Comparison of ENCODE assay signal across 9 cellular contexts in the genomic region with DNA sequence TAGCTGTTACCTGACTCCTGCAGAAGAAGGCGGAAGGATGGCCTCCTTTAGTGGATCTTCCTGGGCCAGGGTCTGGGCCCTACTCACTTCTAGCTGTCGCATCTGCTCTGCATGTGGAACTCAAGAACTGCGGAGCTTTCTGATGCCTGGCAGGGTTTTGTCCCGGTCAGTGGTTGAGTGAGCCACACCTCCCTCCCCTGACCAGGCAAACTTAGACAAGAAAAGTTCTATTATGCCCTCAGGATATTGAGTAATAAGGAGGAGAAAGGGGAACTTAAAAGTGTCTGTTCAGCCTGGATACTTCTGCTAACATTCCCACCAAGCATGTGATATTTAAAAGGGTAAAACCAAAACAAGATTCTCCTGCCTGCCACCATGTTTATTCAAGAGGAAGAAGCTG. TPM values are rescaled to one million over a fixed set of nuclear protein-coding genes. Genes with fewer than 3 reads are reported as not detected.
DNase-seq lines count a peak whose midpoint lies in the region; FAIRE-seq and TF ChIP-seq lines count a peak whose summit lies in the region.
"Had no signal": no experiment of that assay in that cellular context is flagged by ENCODE, and none has a peak within 500 bp of the region (broad histone marks: within the 10 kb centered on the region; RNA-seq: fewer than 3 reads in every experiment).

A gene with protein sequence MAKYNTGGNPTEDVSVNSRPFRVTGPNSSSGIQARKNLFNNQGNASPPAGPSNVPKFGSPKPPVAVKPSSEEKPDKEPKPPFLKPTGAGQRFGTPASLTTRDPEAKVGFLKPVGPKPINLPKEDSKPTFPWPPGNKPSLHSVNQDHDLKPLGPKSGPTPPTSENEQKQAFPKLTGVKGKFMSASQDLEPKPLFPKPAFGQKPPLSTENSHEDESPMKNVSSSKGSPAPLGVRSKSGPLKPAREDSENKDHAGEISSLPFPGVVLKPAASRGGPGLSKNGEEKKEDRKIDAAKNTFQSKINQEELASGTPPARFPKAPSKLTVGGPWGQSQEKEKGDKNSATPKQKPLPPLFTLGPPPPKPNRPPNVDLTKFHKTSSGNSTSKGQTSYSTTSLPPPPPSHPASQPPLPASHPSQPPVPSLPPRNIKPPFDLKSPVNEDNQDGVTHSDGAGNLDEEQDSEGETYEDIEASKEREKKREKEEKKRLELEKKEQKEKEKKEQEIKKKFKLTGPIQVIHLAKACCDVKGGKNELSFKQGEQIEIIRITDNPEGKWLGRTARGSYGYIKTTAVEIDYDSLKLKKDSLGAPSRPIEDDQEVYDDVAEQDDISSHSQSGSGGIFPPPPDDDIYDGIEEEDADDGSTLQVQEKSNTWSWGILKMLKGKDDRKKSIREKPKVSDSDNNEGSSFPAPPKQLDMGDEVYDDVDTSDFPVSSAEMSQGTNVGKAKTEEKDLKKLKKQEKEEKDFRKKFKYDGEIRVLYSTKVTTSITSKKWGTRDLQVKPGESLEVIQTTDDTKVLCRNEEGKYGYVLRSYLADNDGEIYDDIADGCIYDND (minus strand): TSS at position 131 of the 400 bp plus-strand sequence. CDS start 16,603 bp downstream, outside the sequence.

- peak; percentile 91 for FAIRE-seq in A204.1 (lab: Jason Lieb, UNC)

- H3K27me3 ChIP-seq in colonic mucosa: no peaks in the 10 kb centered on the region

- H3K36me3 ChIP-seq in colonic mucosa: no peaks in the 10 kb centered on the region

- no peaks in the 10 kb centered on the region for H3K9me3 ChIP-seq in colonic mucosa

- peak within 1 kb of the TSS; percentile 38 for H3K27ac ChIP-seq in colonic mucosa

- no peak within 1 kb of the TSS for H3K4me3 ChIP-seq in colonic mucosa

- peak; percentile 88 for DNase-seq in M059J (ENCODE audit: low read depth)
- DNase-seq in colonic mucosa: no peak
- peak; percentile 21 for DNase-seq in midbrain (lab: John Stamatoyannopoulos, UW)
- DNase-seq in dedifferentiated amniotic fluid mesenchymal stem cell (ENCODE audit: extremely low spot score): no peak
- DNase-seq in DMS79 treated with DMSO at 0.1 percent for 48 hours (lab: John Stamatoyannopoulos, UW): no peak
- DNase-seq in GOT3 (lab: John Stamatoyannopoulos, UW): no peak
- DNase-seq in NCI-H2081 (lab: John Stamatoyannopoulos, UW): no peak
- DNase-seq: DMS53 had no signal

- peaks cover 6% of the 10 kb centered on the region for H3K4me1 ChIP-seq in colonic mucosa

- no peak for TF ChIP-seq CTCF in colonic mucosa (IDR thresholded peaks at IDR 0.05)

- intact Hi-C loops in colonic mucosa (cut with DNase I): loop anchor here (2.0 to 5.0 kb wide), 4 partner anchors 63 to 348 kb away; no protein-coding TSS in a partner anchor

- H3K9ac ChIP-seq in colonic mucosa (ENCODE audit: low read depth in 2 of 2, low read length in 2 of 2): no peak within 1 kb of the TSS

RNA-seq across cellular contexts. Expression of the gene that starts here (rescaled TPM):
- 0.05 TPM in 1 of 2 replicates, not detected in the other for total RNA-seq in M059J (2014; rRNA removed; shearing (Covaris generic))
- 1 to 10 TPM; 6.1 to 8.6 TPM for total RNA-seq in colonic mucosa

Comparison
In these comparisons a context has a peak if more than half of its experiments do, and no peak if none do; other contexts are left out.
1. Peak in DNase-seq in M059J; RNA of the gene not detected or under 1 TPM.